Comparison of ENCODE assay signal across 7 cellular contexts in genomic region chr1:161305872-161306519, GRCh38. TPM values are rescaled to one million over a fixed set of nuclear protein-coding genes. Genes with fewer than 3 reads are reported as not detected.
DNase-seq lines count a peak whose midpoint lies in the region; ATAC-seq and TF ChIP-seq lines count a peak whose summit lies in the region.

No MANE protein-coding gene starts in this region.

- peaks cover 18% of the 10 kb centered on the region; the same call in 1 of the 2 replicates for H3K79me2 ChIP-seq in OCI-LY7 (ENCODE audit: insufficient read depth, low read depth, low read length)

- H3K4me3 ChIP-seq in OCI-LY7 (ENCODE audit: low read depth, low read length, poor library complexity, severe bottlenecking) (peak overlapping the region; percentile 76), neuronal stem cell (ENCODE audit: low read length in 2 of 2) (peak overlapping the region; percentile 45 to 89), subcutaneous abdominal adipose tissue (ENCODE audit: low read depth in 1 of 5, low read length in 5 of 5) (peak overlapping the region; percentile 78 to 87 (median 84))

- H3K9me3 ChIP-seq in OCI-LY7 (ENCODE audit: low read length) (no peaks in the 10 kb centered on the region), neuronal stem cell (replicated peaks in 1 of 2; ENCODE audit: control insufficient read depth in 2 of 2, insufficient read depth in 1 of 2, low read depth in 1 of 2, low read length in 2 of 2) (no peaks in the 10 kb centered on the region), subcutaneous abdominal adipose tissue (ENCODE audit: control insufficient read depth in 5 of 5, low read length in 5 of 5) (no peaks in the 10 kb centered on the region)

- no peak overlapping the region for H2BK120ac ChIP-seq in neuronal stem cell (ENCODE audit: low read depth, low read length)

- no peaks in the 10 kb centered on the region for H4K20me1 ChIP-seq in OCI-LY7 (ENCODE audit: insufficient read depth, low read length)

- intact Hi-C loops in OCI-LY7 (cut with micrococcal nuclease; ENCODE audit: unreplicated experiment), result loop anchor here (2.0 to 5.0 kb wide), 2 partner anchors 76 to 79 kb away; partner anchors contain the start of gene TOMM40L

- H2BK15ac ChIP-seq in neuronal stem cell (ENCODE audit: low read length), result no peak overlapping the region

- H3K4me2 ChIP-seq in OCI-LY7 (ENCODE audit: low read length), result peak overlapping the region; percentile 89
- peak overlapping the region; percentile 75 for H3K4me2 ChIP-seq in neuronal stem cell (ENCODE audit: insufficient read depth, low read length, poor library complexity, severe bottlenecking)

- DNase-seq in OCI-LY7 (ENCODE audit: low spot score), result peak; percentile 95
- peak; percentile 94 for DNase-seq in activated effector memory CD4-positive, alpha-beta T cell treated with anti-CD3 and anti-CD28 coated beads, Interleukin-2, amount 50 U/mL, for 16 hours
- peak; percentile 96 for DNase-seq in germinal center (ENCODE audit: low spot score)
- DNase-seq in neuronal stem cell (ENCODE audit: low spot score), result peak; percentile 56

- H3K27me3 ChIP-seq in neuronal stem cell (ENCODE audit: control insufficient read depth in 3 of 3, insufficient read depth in 3 of 3, low read depth in 1 of 3, low read length in 3 of 3) (no peaks in the 10 kb centered on the region), subcutaneous abdominal adipose tissue (ENCODE audit: control insufficient read depth in 5 of 5, insufficient read depth in 4 of 5, low read length in 5 of 5) (no peaks in the 10 kb centered on the region)

- no peak overlapping the region for H2BK12ac ChIP-seq in neuronal stem cell (ENCODE audit: low read length)

- POLR2A ChIA-PET in OCI-LY7 (lab: Charles Lee), result interaction anchor here (0.6 to 3.3 kb wide), 11 partner anchors 8 to 234 kb away, joined by 3 to 15 read pairs (median 4); partner anchors contain the start of genes CFAP126 and SDHC

- CTCF ChIA-PET in OCI-LY7 (lab: Charles Lee; ENCODE audit: unreplicated experiment), result interaction anchor here (0.6 to 1.4 kb wide), 7 partner anchors 9 to 950 kb away, joined by 3 to 5 read pairs (median 3); partner anchors contain the start of genes SDHC and TOMM40L

- peak; percentile 79 for TF ChIP-seq CTCF in OCI-LY7 (conservative IDR thresholded peaks at IDR 0.05; ENCODE audit: low read length)

- no peak overlapping the region for H4K91ac ChIP-seq in neuronal stem cell (ENCODE audit: low read depth, low read length, poor library complexity)

- H3K9ac ChIP-seq in neuronal stem cell (ENCODE audit: low read depth, low read length, poor library complexity) (peak overlapping the region; percentile 92), subcutaneous abdominal adipose tissue (ENCODE audit: low read length in 5 of 5) (peak overlapping the region in 4 of 5 donors; percentile 67 to 83 (median 81))

- WGBS in neuronal stem cell (ENCODE audit: extremely low coverage in 2 of 2, insufficient read length in 2 of 2, insufficient replicate concordance in 1 of 2), 2 donors, result no CpG with 5 or more reads among the region's 30 CpGs

- H2BK5ac ChIP-seq in neuronal stem cell (ENCODE audit: low read length), result no peak overlapping the region

- no peak overlapping the region for H3K14ac ChIP-seq in neuronal stem cell (ENCODE audit: low read length)

- ATAC-seq in GM18868 (IDR thresholded peaks at IDR 0.05; ENCODE audit: unreplicated experiment) (peak; percentile 86), HG03442 (IDR thresholded peaks at IDR 0.05; ENCODE audit: unreplicated experiment) (peak; percentile 62)

- H2AFZ ChIP-seq in OCI-LY7 (ENCODE audit: low read length) (peak overlapping the region; percentile 62; the same call in 1 of the 2 replicates), neuronal stem cell (ENCODE audit: low read length) (peak overlapping the region; percentile 88)

- H3K4ac ChIP-seq in neuronal stem cell (ENCODE audit: low read length), result no peak overlapping the region

- H4K8ac ChIP-seq in neuronal stem cell (ENCODE audit: low read depth, low read length), result peak overlapping the region; percentile 72

- no peaks in the 10 kb centered on the region for H3K9me2 ChIP-seq in OCI-LY7 (ENCODE audit: insufficient read depth, low read length)

- no peak overlapping the region for H2AK5ac ChIP-seq in neuronal stem cell (ENCODE audit: low read depth, low read length)

- H3K79me1 ChIP-seq in neuronal stem cell (ENCODE audit: low read depth, low read length), result no peaks in the 10 kb centered on the region

- H3K18ac ChIP-seq in neuronal stem cell (ENCODE audit: low read length), result peak overlapping the region; percentile 76

- BruUV-seq in OCI-LY7 (replicated peaks; lab: Mats Ljungman, UMichigan), result no TSS peak

- H3K4me1 ChIP-seq in OCI-LY7 (ENCODE audit: insufficient read depth, low read length, poor library complexity, severe bottlenecking) (peaks cover 28% of the 10 kb centered on the region), neuronal stem cell (ENCODE audit: control insufficient read depth in 2 of 2, insufficient read depth in 1 of 2, low read depth in 1 of 2, low read length in 2 of 2) (peaks cover 16 to 20% of the 10 kb centered on the region in 2 donors), subcutaneous abdominal adipose tissue (ENCODE audit: control insufficient read depth in 5 of 5, insufficient read depth in 5 of 5, low read length in 5 of 5) (peaks cover 2 to 40% (median 36%) of the 10 kb centered on the region in 5 donors)

- H3K27ac ChIP-seq in OCI-LY7 (ENCODE audit: low read depth, low read length, poor library complexity, severe bottlenecking) (peak overlapping the region; percentile 47), neuronal stem cell (replicated peaks; ENCODE audit: low read length) (no peak overlapping the region), subcutaneous abdominal adipose tissue (ENCODE audit: low read depth, low read length) (peak overlapping the region; percentile 82)

- H3K36me3 ChIP-seq in OCI-LY7 (ENCODE audit: insufficient read depth, low read length), result no peaks in the 10 kb centered on the region
- H3K36me3 ChIP-seq in neuronal stem cell (replicated peaks in 1 of 2; ENCODE audit: control insufficient read depth in 2 of 2, insufficient read depth in 2 of 2, low read length in 2 of 2), result no peaks in the 10 kb centered on the region
- H3K36me3 ChIP-seq in subcutaneous abdominal adipose tissue (ENCODE audit: control insufficient read depth in 5 of 5, insufficient read depth in 5 of 5, low read length in 5 of 5), result peaks cover 0 to 4% (median 0%) of the 10 kb centered on the region in 5 donors

- H3K23ac ChIP-seq in neuronal stem cell (ENCODE audit: low read depth, low read length, poor library complexity), result no peak overlapping the region

RNA-seq across cellular contexts. Expression of gene MPZ, which starts 3.8 kb away (rescaled TPM):
- total RNA-seq in OCI-LY7 (2014; rRNA removed; shearing (Covaris generic)), result 4.2 and 4.5 TPM in 2 replicates
- total RNA-seq in OCI-LY7 (2022), result 9.0 and 10.8 TPM in 2 replicates
- polyA plus RNA-seq in neuronal stem cell (2013, experiment 1 of 2), result 9.1 TPM
- polyA plus RNA-seq in neuronal stem cell (2013, experiment 2 of 2), result 8.4 TPM

RNA-seq across cellular contexts. Expression of gene SDHC, which starts 8.2 kb away (rescaled TPM):
- 17.9 and 20.6 TPM in 2 replicates for total RNA-seq in OCI-LY7 (2014; rRNA removed; shearing (Covaris generic))
- 149 and 175 TPM in 2 replicates for total RNA-seq in OCI-LY7 (2022)
- 121 TPM for polyA plus RNA-seq in neuronal stem cell (2013, experiment 1 of 2)
- 125 TPM for polyA plus RNA-seq in neuronal stem cell (2013, experiment 2 of 2)

RNA-seq across cellular contexts. Expression of gene PCP4L1, which starts 47.5 kb away (rescaled TPM):
- total RNA-seq in OCI-LY7 (2014; rRNA removed; shearing (Covaris generic)), result not detected in 2 replicates
- total RNA-seq in OCI-LY7 (2022), result not detected in 2 replicates
- 0.15 TPM for polyA plus RNA-seq in neuronal stem cell (2013, experiment 1 of 2)
- polyA plus RNA-seq in neuronal stem cell (2013, experiment 2 of 2), result 0.29 TPM
